ENCODE assay signal across 17 cellular contexts in genomic region chr11:123233978-123234340, GRCh38. TPM values are rescaled to one million over a fixed set of nuclear protein-coding genes. Genes with fewer than 3 reads are reported as not detected.
A peak's percentile ranks its signal among the peaks of the same experiment; 100 is the strongest.
DNase-seq lines count a peak whose midpoint lies in the region; ATAC-seq and TF ChIP-seq lines count a peak whose summit lies in the region.
"Had no signal": no experiment of that assay in that cellular context is flagged by ENCODE, and none has a peak within 500 bp of the region (broad histone marks: within the 10 kb centered on the region; RNA-seq: fewer than 3 reads in every experiment).

No MANE protein-coding gene starts in this region.

- no peak overlapping the region for H3K23ac ChIP-seq in IMR-90 (ENCODE audit: low read depth, low read length)

- H3K9me1 ChIP-seq in IMR-90 (ENCODE audit: insufficient read depth, low read length) = peaks cover 12% of the 10 kb centered on the region; the same call in 1 of the 2 replicates

- H3K4me1 ChIP-seq in SK-N-SH (ENCODE audit: control insufficient read depth in 1 of 2, insufficient read depth in 2 of 2, low read depth in 1 of 2, low read length in 1 of 2) (peaks cover 2 to 9% of the 10 kb centered on the region in 2 experiments; a peak in 2 of 4 replicates), IMR-90 (ENCODE audit: control insufficient read depth, insufficient read depth, low read length) (peaks cover 28% of the 10 kb centered on the region), adipocyte (ENCODE audit: control insufficient read depth, insufficient read depth, low read length) (peaks cover 63% of the 10 kb centered on the region), muscle layer of duodenum (ENCODE audit: control insufficient read depth in 1 of 2, insufficient read depth in 2 of 2, low read length in 2 of 2) (peaks cover 12 to 23% of the 10 kb centered on the region in 2 donors)
- peaks cover 4% of the 10 kb centered on the region for H3K4me1 ChIP-seq in effector memory CD4-positive, alpha-beta T cell (ENCODE audit: control insufficient read depth, insufficient read depth, low read length, poor library complexity, severe bottlenecking)

- WGBS in SK-N-SH (ENCODE audit: low lambda C conversion rate) = 89% methylated on average over 3 of the region's 3 CpGs
- 50% methylated on average over 2 of the region's 3 CpGs; no CpG with 5 or more reads in 1 of the 2 experiments for WGBS in IMR-90 (ENCODE audit: extremely low coverage in 2 of 2, insufficient read length in 1 of 2), 2 experiments

- H3K9ac ChIP-seq in SK-N-SH (no peak overlapping the region), IMR-90 (ENCODE audit: low read depth, low read length) (no peak overlapping the region), adipocyte (ENCODE audit: low read length) (peak overlapping the region; percentile 37)
- H3K9ac ChIP-seq: neural progenitor cell had no signal

- CTCF ChIA-PET in SK-N-SH (lab: Yijun Ruan, JAX) (interaction anchor here (0.9 to 19.9 kb wide), 4 partner anchors 13 to 125 kb away, joined by 3 to 437 read pairs (median 4); no protein-coding TSS in a partner anchor), IMR-90 (lab: Yijun Ruan, JAX) (interaction anchor here (1.6 kb wide), 1 partner anchor 13 kb away, joined by 4 read pairs; no protein-coding TSS in a partner anchor)

- TF ChIP-seq RAD21 in SK-N-SH (IDR thresholded peaks at IDR 0.05; ENCODE audit: low read length) (no peak), IMR-90 (IDR thresholded peaks at IDR 0.05; ENCODE audit: low read length) (no peak)

- H3K79me1 ChIP-seq in IMR-90 (ENCODE audit: low read depth in 1 of 2, low read length in 2 of 2) = no peaks in the 10 kb centered on the region

- dilution Hi-C loops in IMR-90 (cut with HindIII; ENCODE audit: low sequenced_read_pairs, unreplicated experiment) = no loop called here

- H2BK5ac ChIP-seq in IMR-90 (ENCODE audit: low read depth, low read length, poor library complexity, severe bottlenecking) = no peak overlapping the region

- 0 out of 2 replicates have a peak overlapping the region, but pooled peaks have one; percentile 84 for H3K4ac ChIP-seq in IMR-90 (ENCODE audit: low read depth, low read length)

- peak overlapping the region; percentile 91 for H2BK20ac ChIP-seq in IMR-90 (ENCODE audit: low read depth, low read length)

- H3K56ac ChIP-seq in IMR-90 (ENCODE audit: extremely low read depth, insufficient read depth, low read length) = no peak overlapping the region

- H3K27me3 ChIP-seq in SK-N-SH (ENCODE audit: insufficient read depth) (no peaks in the 10 kb centered on the region), IMR-90 (ENCODE audit: control insufficient read depth, insufficient read depth, low read length) (no peaks in the 10 kb centered on the region), adipocyte (replicated peaks; ENCODE audit: control insufficient read depth, insufficient read depth, low read length) (no peaks in the 10 kb centered on the region), muscle layer of duodenum (ENCODE audit: low read depth, low read length) (no peaks in the 10 kb centered on the region)
- no peaks in the 10 kb centered on the region for H3K27me3 ChIP-seq in effector memory CD4-positive, alpha-beta T cell (replicated peaks; ENCODE audit: control insufficient read depth, insufficient read depth, low read length, poor library complexity, severe bottlenecking)
- H3K27me3 ChIP-seq: neural progenitor cell had no signal

- H3K4me3 ChIP-seq in SK-N-SH (ENCODE audit: low read depth in 2 of 2, low read length in 1 of 2) (no peak overlapping the region), IMR-90 (ENCODE audit: insufficient read depth, low read depth, low read length) (no peak overlapping the region), adipocyte (ENCODE audit: low read length) (peak overlapping the region; percentile 31), muscle layer of duodenum (ENCODE audit: low read depth in 1 of 2, low read length in 2 of 2) (no peak overlapping the region)
- no peak overlapping the region for H3K4me3 ChIP-seq in effector memory CD4-positive, alpha-beta T cell (ENCODE audit: insufficient read depth, low read depth, low read length, poor library complexity, severe bottlenecking)
- H3K4me3 ChIP-seq: dorsolateral prefrontal cortex, neural progenitor cell had no signal

- H3K79me2 ChIP-seq in SK-N-SH (ENCODE audit: insufficient read depth) = no peaks in the 10 kb centered on the region

- no peaks in the 10 kb centered on the region for H3K9me2 ChIP-seq in SK-N-SH

- H2AK9ac ChIP-seq in IMR-90 (replicated peaks; ENCODE audit: low read depth, low read length, poor library complexity) = no peak overlapping the region

- H4K91ac ChIP-seq in IMR-90 (ENCODE audit: insufficient read depth, low read depth, low read length) = no peak overlapping the region

- H4K5ac ChIP-seq in IMR-90 (ENCODE audit: low read depth, low read length) = peak overlapping the region; percentile 83; the same call in 1 of the 2 replicates

- H3F3A ChIP-seq in SK-N-SH (replicated peaks; ENCODE audit: insufficient read depth) = peaks cover 44% of the 10 kb centered on the region

- no peak for ATAC-seq in SK-N-SH treated with all-trans-retinoic acid at 6 μM for 48 hours
- no peak for ATAC-seq in IMR-90 (ENCODE audit: low read depth)
- ATAC-seq in omental fat pad (ENCODE audit: low FRiP score) = no peak
- no peak for ATAC-seq in HG02885 (IDR thresholded peaks at IDR 0.05; ENCODE audit: poor library complexity, unreplicated experiment)

- H4K8ac ChIP-seq in IMR-90 (ENCODE audit: low read depth in 2 of 2, low read length in 2 of 2) = peak overlapping the region; percentile 73 to 84; a peak in 2 of 4 replicates

- no peak for TF ChIP-seq EP300 in SK-N-SH (IDR thresholded peaks at IDR 0.05; ENCODE audit: borderline replicate concordance in 1 of 2, low read depth in 1 of 2, low read length in 1 of 2)

- peak overlapping the region; percentile 96; the same call in 2 of the 3 replicates for H2BK15ac ChIP-seq in IMR-90 (ENCODE audit: low read depth, low read length)

- H3K36me3 ChIP-seq in SK-N-SH (replicated peaks in 1 of 2; ENCODE audit: control insufficient read depth in 1 of 2, insufficient read depth in 2 of 2, low read length in 1 of 2) (no peaks in the 10 kb centered on the region), IMR-90 (ENCODE audit: control insufficient read depth, insufficient read depth, low read length) (no peaks in the 10 kb centered on the region), adipocyte (ENCODE audit: control insufficient read depth, insufficient read depth, low read length, severe bottlenecking) (no peaks in the 10 kb centered on the region), muscle layer of duodenum (ENCODE audit: control insufficient read depth in 1 of 2, insufficient read depth in 2 of 2, low read length in 2 of 2) (no peaks in the 10 kb centered on the region)
- no peaks in the 10 kb centered on the region for H3K36me3 ChIP-seq in effector memory CD4-positive, alpha-beta T cell (ENCODE audit: control insufficient read depth, insufficient read depth, low read length)
- H3K36me3 ChIP-seq: neural progenitor cell had no signal

- 0 out of 2 replicates have a peak overlapping the region, but pooled peaks have one; percentile 42 for H3K4me2 ChIP-seq in SK-N-SH
- no peak overlapping the region for H3K4me2 ChIP-seq in IMR-90 (ENCODE audit: low read depth, low read length)
- H3K4me2 ChIP-seq: neural progenitor cell had no signal

- H3K9me3 ChIP-seq in SK-N-SH (no peaks in the 10 kb centered on the region), IMR-90 (ENCODE audit: control insufficient read depth, insufficient read depth, low read length) (no peaks in the 10 kb centered on the region), adipocyte (ENCODE audit: control insufficient read depth, low read length) (no peaks in the 10 kb centered on the region), muscle layer of duodenum (ENCODE audit: control insufficient read depth in 1 of 2, low read length in 2 of 2) (no peaks in the 10 kb centered on the region)
- no peaks in the 10 kb centered on the region for H3K9me3 ChIP-seq in effector memory CD4-positive, alpha-beta T cell (ENCODE audit: control insufficient read depth, low read length)

- BruUV-seq in IMR-90 (replicated peaks; lab: Mats Ljungman, UMichigan) = no TSS peak

- no peak for TF ChIP-seq POLR2A in IMR-90 (IDR thresholded peaks at IDR 0.05; ENCODE audit: low read depth, low read length)

- in situ Hi-C loops in IMR-90 (cut with MboI; ENCODE audit: low sequenced_read_pairs) = no loop called here

- intact Hi-C loops in IMR-90 (cut with micrococcal nuclease) = loop anchor here (2.0 kb wide), 1 partner anchor 15 kb away; no protein-coding TSS in a partner anchor

- H3K14ac ChIP-seq in IMR-90 (replicated peaks; ENCODE audit: low read depth, low read length) = 0 out of 2 replicates have a peak overlapping the region, but pooled peaks have one; percentile 91

- DNase-seq in SK-N-SH = no peak
- DNase-seq in IMR-90 = no peak
- DNase-seq in adipocyte (ENCODE audit: low read depth) = no peak
- DNase-seq in effector memory CD4-positive, alpha-beta T cell = no peak
- DNase-seq in omental fat pad (ENCODE audit: low spot score) = no peak
- DNase-seq: activated B cell treated with CpG ODN at 0.5 μM for 24 hours; activated naive CD4-positive, alpha-beta T cell treated with anti-CD3 and anti-CD28 coated beads for 36 hours; DMS79 treated with DMSO at 0.1 percent for 48 hours; dorsolateral prefrontal cortex; H7; KG1; NCI-H1436 treated with DMSO at 0.1 percent for 48 hours; stimulated activated naive CD4-positive, alpha-beta T cell treated with Interleukin-2 at 50 U/mL for 16 hours had no signal

- H2AK5ac ChIP-seq in IMR-90 (ENCODE audit: low read depth, low read length) = no peak overlapping the region; the same call in 1 of the 2 replicates

- H3K18ac ChIP-seq in IMR-90 (ENCODE audit: low read depth, low read length) = peak overlapping the region; percentile 97; the same call in 1 of the 2 replicates

- 0 out of 2 replicates have a peak overlapping the region, but pooled peaks have one; percentile 80 for H2BK120ac ChIP-seq in IMR-90 (ENCODE audit: low read depth, low read length)

- peak overlapping the region; percentile 50; the same call in 1 of the 2 replicates for H2AFZ ChIP-seq in SK-N-SH (ENCODE audit: low read depth)
- no peak overlapping the region for H2AFZ ChIP-seq in IMR-90 (replicated peaks; ENCODE audit: low read length, poor library complexity)
- H2AFZ ChIP-seq: neural progenitor cell had no signal

- H4K20me1 ChIP-seq in SK-N-SH (ENCODE audit: insufficient read depth) (no peaks in the 10 kb centered on the region), IMR-90 (ENCODE audit: insufficient read depth, low read length) (no peaks in the 10 kb centered on the region)

- no peak for TF ChIP-seq CTCF in SK-N-SH (IDR thresholded peaks at IDR 0.05)
- no peak for TF ChIP-seq CTCF in IMR-90 (conservative IDR thresholded peaks at IDR 0.05; ENCODE audit: low read depth, low read length)
- no peak for TF ChIP-seq CTCF in omental fat pad (IDR thresholded peaks at IDR 0.05)

- POLR2A ChIA-PET in SK-N-SH (lab: Yijun Ruan, JAX) (no interaction called here), IMR-90 (lab: Charles Lee; ENCODE audit: unreplicated experiment) (no interaction called here)

- H3K27ac ChIP-seq in SK-N-SH (ENCODE audit: low read depth in 2 of 2, low read length in 1 of 2) (no peak overlapping the region), IMR-90 (ENCODE audit: insufficient read depth, low read length) (no peak overlapping the region), muscle layer of duodenum (ENCODE audit: low read length) (peak overlapping the region; percentile 60)
- H3K27ac ChIP-seq in effector memory CD4-positive, alpha-beta T cell (ENCODE audit: insufficient read depth, low read length, poor library complexity, severe bottlenecking) = no peak overlapping the region
- H3K27ac ChIP-seq: dorsolateral prefrontal cortex, neural progenitor cell had no signal

RNA-seq across cellular contexts. Expression of gene CLMP, which starts 38.9 kb away (rescaled TPM):
- polyA plus RNA-seq in SK-N-SH (2012; rRNA removed) (61.9 and 85.1 TPM in 2 replicates), IMR-90 (2012; rRNA removed) (78.9 and 95.7 TPM in 2 replicates)
- 62.2 and 80.3 TPM in 2 replicates for polyA plus RNA-seq in SK-N-SH (2012; cell fraction: cytosol; rRNA removed)
- polyA plus RNA-seq in SK-N-SH (2012; cell fraction: nucleus; rRNA removed) = 63.2 and 66.2 TPM in 2 replicates
- total RNA-seq in IMR-90 (2012; rRNA removed) (54.7 and 56.1 TPM in 2 replicates), omental fat pad (100 to 1,000 TPM in 3 of 4 donors, 10 to 100 TPM in 1; 89.7 to 182 (median 157) TPM)
- 50.5 and 121 TPM in 2 replicates for polyA plus RNA-seq in IMR-90 (2012; cell fraction: cytosol; rRNA removed)
- 20.7 and 92.9 TPM in 2 replicates for polyA plus RNA-seq in IMR-90 (2012; cell fraction: nucleus; rRNA removed; ENCODE audit: low replicate concordance)
- total RNA-seq: activated B cell treated with CpG ODN at 0.5 μM for 24 hours had no signal
